ENCODE assay signal across 8 cellular contexts in genomic region chr2:120346034-120346666, GRCh38. TPM values are rescaled to one million over a fixed set of nuclear protein-coding genes. Genes with fewer than 3 reads are reported as not detected.
DNase-seq lines count a peak whose midpoint lies in the region; ATAC-seq lines count a peak whose summit lies in the region.

INHBB (plus strand) TSS chr2:120346136; CDS start chr2:120346189, 53 bp downstream.

- H3K4me1 ChIP-seq in iPS DF 6.9 (ENCODE audit: control insufficient read depth, insufficient read depth, low read length) (peaks cover 11% of the 10 kb centered on the region), skeletal muscle tissue (ENCODE audit: control insufficient read depth in 3 of 3, insufficient read depth in 3 of 3, low read length in 3 of 3) (peaks cover 20 to 22% (median 21%) of the 10 kb centered on the region in 3 donors)

- no peaks in the 10 kb centered on the region for H3K36me3 Mint-ChIP-seq in activated CD8-positive, alpha-beta T cell treated with anti-CD3 and anti-CD28 coated beads, Interleukin-2, amount 10 ng/mL, durations not matched to agents 7 days and 5 days (ENCODE audit: low read depth)

- H3K4me3 ChIP-seq in iPS DF 6.9 (ENCODE audit: low read length) (peak within 1 kb of the TSS; percentile 31; the same call in 1 of the 2 replicates), skeletal muscle tissue (ENCODE audit: low read length in 3 of 3) (peak within 1 kb of the TSS; percentile 60 to 71 (median 63))

- H3K27me3 Mint-ChIP-seq in activated CD8-positive, alpha-beta T cell treated with anti-CD3 and anti-CD28 coated beads, Interleukin-2, amount 10 ng/mL, durations not matched to agents 7 days and 5 days (ENCODE audit: low read depth), result peaks cover 62% of the 10 kb centered on the region

- H3K27ac ChIP-seq in iPS DF 6.9 (ENCODE audit: low read length), result no peak within 1 kb of the TSS
- H3K27ac ChIP-seq in skeletal muscle tissue (ENCODE audit: low read depth, low read length), result peak within 1 kb of the TSS; percentile 25

- WGBS in iPS DF 6.9 (ENCODE audit: insufficient coverage, insufficient read length), result no CpG with 5 or more reads among the region's 97 CpGs

- no peak within 1 kb of the TSS for H3K27ac Mint-ChIP-seq in activated CD8-positive, alpha-beta T cell treated with anti-CD3 and anti-CD28 coated beads, Interleukin-2, amount 10 ng/mL, durations not matched to agents 7 days and 5 days

- peak within 1 kb of the TSS in 2 of 3 donors; percentile 33 to 64 for H3K9ac ChIP-seq in skeletal muscle tissue (ENCODE audit: low read depth in 1 of 3, low read length in 3 of 3)

- no peaks in the 10 kb centered on the region for H3K9me3 Mint-ChIP-seq in activated CD8-positive, alpha-beta T cell treated with anti-CD3 and anti-CD28 coated beads, Interleukin-2, amount 10 ng/mL, durations not matched to agents 7 days and 5 days (ENCODE audit: insufficient read depth)

- CTCF ChIA-PET in activated CD8-positive, alpha-beta T cell treated with anti-CD3 and anti-CD28 coated beads, Interleukin-2, amount 10 ng/mL, durations not matched to agents 7 days and 5 days (lab: Charles Lee), result no interaction called here

- DNase-seq in SIG-M5 treated with dmso at 0.1 percent for 504 hours (lab: John Stamatoyannopoulos, UW; ENCODE audit: unreplicated experiment), result peak; percentile 15
- DNase-seq in SIG-M5 (lab: John Stamatoyannopoulos, UW), result no peak
- no peak for DNase-seq in activated CD8-positive, alpha-beta T cell treated with anti-CD3 and anti-CD28 coated beads, Interleukin-2, amount 10 ng/mL, durations not matched to agents 7 days and 5 days
- no peak for DNase-seq in iPS DF 6.9 (ENCODE audit: low read depth, low spot score)
- no peak for DNase-seq in putamen (ENCODE audit: low spot score)
- DNase-seq in stimulated activated CD4-positive, alpha-beta T cell treated with anti-CD3 and anti-CD28 coated beads, Interleukin-1b, Interleukin-23, amount 100 ng/mL, for 48 hours, result no peak

- H3K36me3 ChIP-seq in iPS DF 6.9 (ENCODE audit: control insufficient read depth, insufficient read depth, low read length) (no peaks in the 10 kb centered on the region), skeletal muscle tissue (ENCODE audit: control insufficient read depth in 3 of 3, insufficient read depth in 3 of 3, low read length in 3 of 3) (peaks cover 0 to 4% (median 0%) of the 10 kb centered on the region in 3 donors)

- H3K4me1 Mint-ChIP-seq in activated CD8-positive, alpha-beta T cell treated with anti-CD3 and anti-CD28 coated beads, Interleukin-2, amount 10 ng/mL, durations not matched to agents 7 days and 5 days (ENCODE audit: low read depth), result peaks cover 25% of the 10 kb centered on the region

- peaks cover 61% of the 10 kb centered on the region for H3K27me3 ChIP-seq in iPS DF 6.9 (ENCODE audit: control insufficient read depth, insufficient read depth, low read length)
- peaks cover 42 to 52% (median 45%) of the 10 kb centered on the region in 3 donors for H3K27me3 ChIP-seq in skeletal muscle tissue (ENCODE audit: control insufficient read depth in 3 of 3, insufficient read depth in 3 of 3, low read length in 3 of 3)

- no peak for ATAC-seq in activated CD8-positive, alpha-beta T cell treated with anti-CD3 and anti-CD28 coated beads, Interleukin-2, amount 10 ng/mL, durations not matched to agents 7 days and 5 days
- no peak for ATAC-seq in GM21423 (IDR thresholded peaks at IDR 0.05; ENCODE audit: unreplicated experiment)

- H3K4me3 Mint-ChIP-seq in activated CD8-positive, alpha-beta T cell treated with anti-CD3 and anti-CD28 coated beads, Interleukin-2, amount 10 ng/mL, durations not matched to agents 7 days and 5 days, result peak within 1 kb of the TSS; percentile 29

- POLR2A ChIA-PET in activated CD8-positive, alpha-beta T cell treated with anti-CD3 and anti-CD28 coated beads, Interleukin-2, amount 10 ng/mL, durations not matched to agents 7 days and 5 days (lab: Charles Lee), result no interaction called here

- H3K9me3 ChIP-seq in iPS DF 6.9 (ENCODE audit: control insufficient read depth, insufficient read depth, low read length) (no peaks in the 10 kb centered on the region), skeletal muscle tissue (ENCODE audit: control insufficient read depth in 3 of 3, low read length in 3 of 3) (no peaks in the 10 kb centered on the region)

RNA-seq across cellular contexts. Expression of gene INHBB, which starts in this region (rescaled TPM):
- total RNA-seq in activated CD8-positive, alpha-beta T cell treated with anti-CD3 and anti-CD28 coated beads, Interleukin-2, amount 10 ng/mL, durations not matched to agents 7 days and 5 days, result not detected
- 1.0 TPM for total RNA-seq in skeletal muscle tissue
